8 cellular contexts compared by ENCODE assay signal in genomic region chr2:190344275-190344827, GRCh38. TPM values are rescaled to one million over a fixed set of nuclear protein-coding genes. Genes with fewer than 3 reads are reported as not detected.
DNase-seq lines count a peak whose midpoint lies in the region; ATAC-seq and TF ChIP-seq lines count a peak whose summit lies in the region.

No MANE protein-coding gene starts in this region.

- ATAC-seq in GM19463 (IDR thresholded peaks at IDR 0.05; ENCODE audit: unreplicated experiment) (peak; percentile 69), HG03460 (IDR thresholded peaks at IDR 0.05; ENCODE audit: unreplicated experiment) (peak; percentile 72), right lobe of liver (peak; percentile 89 to 95 (median 90))

- peaks cover 0 to 9% (median 1%) of the 10 kb centered on the region in 4 donors for H3K4me1 ChIP-seq in right lobe of liver

- DNase-seq in Daoy (ENCODE audit: low read depth) (peak; percentile 49), RWPE1 (ENCODE audit: low spot score) (peak; percentile 27), dorsolateral prefrontal cortex (peak in 9 of 10 donors; percentile 45 to 74 (median 67)), right lobe of liver (peak; percentile 69 to 85 (median 84)), cortex of kidney (lab: John Stamatoyannopoulos, UW) (no peak)

- H3K36me3 ChIP-seq in right lobe of liver = no peaks in the 10 kb centered on the region

- POLR2A ChIA-PET in RWPE1 (lab: Yijun Ruan, JAX; ENCODE audit: low non-redundant PET) = no interaction called here

- intact Hi-C loops in dorsolateral prefrontal cortex (cut with DNase I) = loop anchor here (5.0 kb wide), 3 partner anchors 63 to 463 kb away; partner anchors contain the start of gene MFSD6 (in 2 of the 2)
- intact Hi-C loops in right lobe of liver (cut with DNase I) = no loop called here

- CTCF ChIA-PET in RWPE1 (lab: Yijun Ruan, JAX) = interaction anchor here (0.5 to 1.7 kb wide), 7 partner anchors 9 to 1030 kb away, joined by 3 to 5 read pairs (median 4); no protein-coding TSS in a partner anchor

- peak overlapping the region; percentile 66 to 94 (median 81) for H3K4me3 ChIP-seq in dorsolateral prefrontal cortex
- H3K4me3 ChIP-seq in right lobe of liver = peak overlapping the region; percentile 67 to 78 (median 67)

- H3K27ac ChIP-seq in RWPE1 = peak overlapping the region; percentile 85
- H3K27ac ChIP-seq in dorsolateral prefrontal cortex = peak overlapping the region; percentile 65 to 98 (median 95)
- H3K27ac ChIP-seq in right lobe of liver = peak overlapping the region; percentile 92 to 97 (median 93)
- peak overlapping the region; percentile 91 for H3K27ac ChIP-seq in temporal lobe (ENCODE audit: low read depth, low read length)

- no peak for TF ChIP-seq POLR2A in right lobe of liver (IDR thresholded peaks at IDR 0.05)

- WGBS in right lobe of liver (ENCODE audit: insufficient coverage, low coverage, low lambda C conversion rate, missing lambda C conversion rate) = 10% methylated on average over 7 of the region's 7 CpGs

- H3K27me3 ChIP-seq in dorsolateral prefrontal cortex (no peaks in the 10 kb centered on the region), right lobe of liver (no peaks in the 10 kb centered on the region)

- TF ChIP-seq CTCF in RWPE1 (conservative IDR thresholded peaks at IDR 0.05; ENCODE audit: low read depth) (peak; percentile 77), dorsolateral prefrontal cortex (IDR thresholded peaks at IDR 0.05 in 54 of 56, conservative IDR thresholded peaks at IDR 0.05 in 2 of 56; ENCODE audit: low read depth in 1 of 56, partially characterized antibody in 56 of 56) (peak; percentile 16 to 84 (median 60)), right lobe of liver (IDR thresholded peaks at IDR 0.05) (peak; percentile 46 to 66 (median 54))

- H3K9me3 ChIP-seq in right lobe of liver = no peaks in the 10 kb centered on the region

RNA-seq across cellular contexts. Expression of gene INPP1, which starts 1.0 kb away (rescaled TPM):
- 6.2 and 12.1 TPM in 2 replicates for total RNA-seq in Daoy (2014; rRNA removed; shearing (Covaris generic))
- total RNA-seq in dorsolateral prefrontal cortex = 10 to 100 TPM; 32.3 to 82.1 (median 48.4) TPM
- total RNA-seq in right lobe of liver = 10 to 100 TPM; 13.9 to 22.0 (median 14.7) TPM
- total RNA-seq in temporal lobe = 16.5 TPM

RNA-seq across cellular contexts. Expression of gene HIBCH, which starts 24.7 kb away (rescaled TPM):
- total RNA-seq in Daoy (2014; rRNA removed; shearing (Covaris generic)) = 13.3 and 18.5 TPM in 2 replicates
- total RNA-seq in dorsolateral prefrontal cortex (100 to 1,000 TPM in 4 of 120 experiments, 10 to 100 TPM in 116; 29.2 to 189 (median 49.2) TPM), right lobe of liver (10 to 100 TPM; 20.1 to 93.6 (median 53.6) TPM), temporal lobe (18.9 TPM)

Comparison
In these comparisons a context has a peak if more than half of its experiments do, and no peak if none do; other contexts are left out.
1. intact Hi-C loops: an anchor here in dorsolateral prefrontal cortex (5.0 kb wide); none called in right lobe of liver.